14 cellular contexts compared by ENCODE assay signal in the genomic region with DNA sequence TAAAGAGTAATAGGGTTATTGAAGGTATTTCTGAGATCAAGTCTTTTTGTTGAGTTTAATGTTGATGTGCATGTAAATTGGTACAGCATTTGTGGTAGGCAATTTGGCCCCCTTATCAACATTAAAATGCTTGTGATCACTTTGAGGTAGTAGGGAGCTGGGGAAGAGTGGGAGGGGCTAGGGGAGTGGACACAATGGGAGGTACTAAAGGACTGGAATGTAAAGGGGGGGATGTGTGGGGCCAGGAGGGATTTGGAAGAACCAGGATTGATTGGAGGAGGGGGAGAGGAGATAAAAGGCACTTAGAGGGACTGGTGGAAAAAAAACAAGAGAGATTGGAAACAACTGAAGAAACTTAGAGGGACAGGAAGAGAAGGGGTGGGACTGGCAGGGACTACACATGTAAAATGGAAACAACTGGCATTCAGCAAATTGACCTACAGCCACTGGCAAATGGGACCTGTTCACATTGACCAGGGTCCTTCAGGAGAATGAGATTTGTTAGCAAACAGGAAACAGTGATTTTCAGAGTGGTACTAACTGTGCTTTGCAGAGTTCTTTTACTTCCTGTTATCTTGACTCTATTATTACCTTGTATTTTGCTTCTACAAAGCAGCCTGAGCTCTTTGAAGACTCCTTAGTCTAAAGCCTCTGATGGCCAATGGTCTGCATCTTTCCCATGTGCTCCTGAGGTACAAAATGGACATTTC. TPM values are rescaled to one million over a fixed set of nuclear protein-coding genes. Genes with fewer than 3 reads are reported as not detected.
DNase-seq lines count a peak whose midpoint lies in the region; ATAC-seq, FAIRE-seq and TF ChIP-seq lines count a peak whose summit lies in the region.
"Had no signal": no experiment of that assay in that cellular context is flagged by ENCODE, and none has a peak within 500 bp of the region (broad histone marks: within the 10 kb centered on the region; RNA-seq: fewer than 3 reads in every experiment).

No MANE protein-coding gene starts in this region.

- in situ Hi-C loops in GM12878 (cut with MboI), result no loop called here

- no peak for TF ChIP-seq RAD21 in HCT116 (IDR thresholded peaks at IDR 0.05; ENCODE audit: low read depth)
- TF ChIP-seq RAD21 in GM12878 (IDR thresholded peaks at IDR 0.05; ENCODE audit: insufficient read depth, low read depth, low read length), result no peak

- peaks cover 13% of the 10 kb centered on the region for H3K4me1 Mint-ChIP-seq in activated CD8-positive, alpha-beta memory T cell treated with anti-CD3 and anti-CD28 coated beads, Interleukin-2, amount 10 ng/mL, durations not matched to agents 7 days and 5 days

- POLR2A ChIA-PET in HCT116 (lab: Charles Lee), result no interaction called here
- POLR2A ChIA-PET in GM12878 (lab: Charles Lee), result interaction anchor here (0.6 to 1.5 kb wide), 2 partner anchors 14 to 120 kb away, joined by 3 to 15 read pairs; no protein-coding TSS in a partner anchor

- RAD21 ChIA-PET in HCT116 (lab: Charles Lee; ENCODE audit: low non-redundant PET in 1 of 2, low total read pairs in 2 of 2, uncharacterized antibody in 2 of 2, unreplicated experiment in 2 of 2), result interaction anchor here in 1 of 2 experiments (0.7 kb wide), 1 partner anchor 11 kb away, joined by 5 read pairs; no protein-coding TSS in a partner anchor
- RAD21 ChIA-PET in GM12878 (lab: Charles Lee; ENCODE audit: unreplicated experiment), result interaction anchor here (0.6 to 1.2 kb wide), 3 partner anchors 12 to 132 kb away, joined by 3 to 4 read pairs (median 3); no protein-coding TSS in a partner anchor

- no peak overlapping the region for H3K4me3 Mint-ChIP-seq in activated CD8-positive, alpha-beta memory T cell treated with anti-CD3 and anti-CD28 coated beads, Interleukin-2, amount 10 ng/mL, durations not matched to agents 7 days and 5 days
- H3K4me3 Mint-ChIP-seq: neural progenitor cell had no signal

- H3K27ac Mint-ChIP-seq in activated CD8-positive, alpha-beta memory T cell treated with anti-CD3 and anti-CD28 coated beads, Interleukin-2, amount 10 ng/mL, durations not matched to agents 7 days and 5 days, result peak overlapping the region; percentile 49
- H3K27ac Mint-ChIP-seq: neural progenitor cell had no signal

- no peak for FAIRE-seq in GM12878 (lab: Jason Lieb, UNC)

- ATAC-seq in activated CD8-positive, alpha-beta memory T cell treated with anti-CD3 and anti-CD28 coated beads, Interleukin-2, amount 10 ng/mL, durations not matched to agents 7 days and 5 days, result no peak
- ATAC-seq in HCT116 (peak; percentile 55; the same call in 1 of the 2 replicates), GM12878 (peak; percentile 47; the same call in 2 of the 3 replicates), HG03039 (IDR thresholded peaks at IDR 0.05; ENCODE audit: unreplicated experiment) (no peak)

- H3K36me3 ChIP-seq in HCT116 (ENCODE audit: control insufficient read depth in 1 of 2, insufficient read depth in 2 of 2, low read length in 2 of 2) (no peaks in the 10 kb centered on the region), GM12878 (ENCODE audit: control insufficient read depth in 2 of 2, insufficient read depth in 2 of 2, low read length in 1 of 2) (no peaks in the 10 kb centered on the region), spleen (no peaks in the 10 kb centered on the region)
- H3K36me3 ChIP-seq: neural progenitor cell, thyroid gland had no signal

- H3K27me3 ChIP-seq in HCT116 (ENCODE audit: insufficient read depth, low read length) (no peaks in the 10 kb centered on the region), GM12878 (replicated peaks in 1 of 2; ENCODE audit: control insufficient read depth in 2 of 2, insufficient read depth in 2 of 2, low read length in 1 of 2) (no peaks in the 10 kb centered on the region), spleen (replicated peaks in 1 of 7) (no peaks in the 10 kb centered on the region)
- H3K27me3 ChIP-seq: neural progenitor cell, thyroid gland had no signal

- TF ChIP-seq POLR2A in HCT116 (IDR thresholded peaks at IDR 0.05; ENCODE audit: borderline replicate concordance, extremely low read depth, insufficient read depth, insufficient read length) (no peak), GM12878 (IDR thresholded peaks at IDR 0.05; ENCODE audit: low read depth, low read length) (no peak), spleen (IDR thresholded peaks at IDR 0.05) (no peak)

- TF ChIP-seq CTCF in HCT116 (IDR thresholded peaks at IDR 0.05 in 2 of 3, conservative IDR thresholded peaks at IDR 0.05 in 1 of 3; ENCODE audit: borderline replicate concordance in 1 of 3, insufficient read depth in 1 of 3, low read depth in 2 of 3, low read length in 2 of 3) (no peak), GM12878 (IDR thresholded peaks at IDR 0.05 in 2 of 3, conservative IDR thresholded peaks at IDR 0.05 in 1 of 3; ENCODE audit: control insufficient read depth in 2 of 3, extremely low read depth in 1 of 3, insufficient read depth in 1 of 3, low read depth in 3 of 3, low read length in 3 of 3) (no peak), spleen (IDR thresholded peaks at IDR 0.05 in 8 of 11, conservative IDR thresholded peaks at IDR 0.05 in 3 of 11) (no peak)

- H3K9me2 ChIP-seq in HCT116 (ENCODE audit: insufficient read depth), result no peaks in the 10 kb centered on the region

- H3K79me2 ChIP-seq in HCT116 (ENCODE audit: insufficient read depth, low read length), result no peaks in the 10 kb centered on the region
- H3K79me2 ChIP-seq in GM12878 (ENCODE audit: control insufficient read depth, insufficient read depth, low read length), result no peaks in the 10 kb centered on the region

- H3K4me1 ChIP-seq in HCT116 (ENCODE audit: control insufficient read depth in 1 of 2, insufficient read depth in 2 of 2, low read length in 2 of 2) (peaks cover 6 to 16% of the 10 kb centered on the region in 2 experiments; a peak in 3 of 4 replicates), GM12878 (ENCODE audit: control insufficient read depth, insufficient read depth, low read length) (peaks cover 9% of the 10 kb centered on the region; the same call in 1 of the 2 replicates), spleen (peaks cover 0 to 12% (median 0%) of the 10 kb centered on the region in 6 donors)
- H3K4me1 ChIP-seq: neural progenitor cell had no signal

- H3K27ac ChIP-seq in HCT116 (ENCODE audit: low read depth, low read length) (no peak overlapping the region), GM12878 (ENCODE audit: control insufficient read depth, insufficient read depth) (no peak overlapping the region), spleen (peak overlapping the region in 5 of 8 donors; percentile 20 to 61 (median 50))
- H3K27ac ChIP-seq: neural progenitor cell, thyroid gland had no signal

- H3K9me3 ChIP-seq in HCT116 (ENCODE audit: control insufficient read depth in 1 of 2, insufficient read depth in 1 of 2, low read depth in 1 of 2, low read length in 2 of 2) (no peaks in the 10 kb centered on the region), GM12878 (replicated peaks; ENCODE audit: control insufficient read depth, insufficient read depth, low read length) (peaks cover 1% of the 10 kb centered on the region; the same call in 2 of the 3 replicates), spleen (no peaks in the 10 kb centered on the region)
- H3K9me3 ChIP-seq: thyroid gland had no signal

- intact Hi-C loops in HCT116 (cut with micrococcal nuclease) (no loop called here), GM12878 (cut with micrococcal nuclease; ENCODE audit: unreplicated experiment) (no loop called here), spleen (cut with DNase I; ENCODE audit: low total_unique reads) (no loop called here), posterior cingulate gyrus (cut with DNase I) (no loop called here)

- no peak for TF ChIP-seq EP300 in GM12878 (IDR thresholded peaks at IDR 0.05; ENCODE audit: borderline replicate concordance in 1 of 2, control insufficient read depth in 1 of 2, low read depth in 2 of 2, low read length in 2 of 2)

- H3K9me3 Mint-ChIP-seq in activated CD8-positive, alpha-beta memory T cell treated with anti-CD3 and anti-CD28 coated beads, Interleukin-2, amount 10 ng/mL, durations not matched to agents 7 days and 5 days (ENCODE audit: low read depth), result no peaks in the 10 kb centered on the region

- CTCF ChIA-PET in activated CD8-positive, alpha-beta memory T cell treated with anti-CD3 and anti-CD28 coated beads, Interleukin-2, amount 10 ng/mL, durations not matched to agents 7 days and 5 days (lab: Charles Lee), result interaction anchor here (1.0 to 1.7 kb wide), 3 partner anchors 9 to 89 kb away, joined by 3 to 6 read pairs (median 3); a partner anchor contains a TSS
- CTCF ChIA-PET in HCT116 (lab: Charles Lee), result no interaction called here
- CTCF ChIA-PET in GM12878 (lab: Yijun Ruan, JAX), result interaction anchor here (0.7 to 5.1 kb wide), 3 partner anchors 8 to 121 kb away, joined by 3 to 34 read pairs (median 3); no protein-coding TSS in a partner anchor

- no TSS peak for BruUV-seq in HCT116 (replicated peaks; lab: Mats Ljungman, UMichigan)
- no TSS peak for BruUV-seq in GM12878 (replicated peaks; lab: Mats Ljungman, UMichigan)

- no peaks in the 10 kb centered on the region for H3K27me3 Mint-ChIP-seq in activated CD8-positive, alpha-beta memory T cell treated with anti-CD3 and anti-CD28 coated beads, Interleukin-2, amount 10 ng/mL, durations not matched to agents 7 days and 5 days

- peaks cover 6% of the 10 kb centered on the region for H3K36me3 Mint-ChIP-seq in activated CD8-positive, alpha-beta memory T cell treated with anti-CD3 and anti-CD28 coated beads, Interleukin-2, amount 10 ng/mL, durations not matched to agents 7 days and 5 days
- H3K36me3 Mint-ChIP-seq: neural progenitor cell had no signal

- DNase-seq in activated CD8-positive, alpha-beta memory T cell treated with anti-CD3 and anti-CD28 coated beads, Interleukin-2, amount 10 ng/mL, durations not matched to agents 7 days and 5 days, result no peak
- DNase-seq in activated CD8-positive, alpha-beta memory T cell treated with anti-CD3 and anti-CD28 coated beads, Interleukin-2, amount 50 U/mL, for 4 hours, result no peak
- no peak for DNase-seq in HCT116 (ENCODE audit: low read depth, low spot score)
- no peak for DNase-seq in GM12878 (ENCODE audit: low read depth, low spot score)
- DNase-seq in spleen, result no peak
- DNase-seq in NCI-H1694 treated with DMSO at 0.1 percent for 48 hours (lab: John Stamatoyannopoulos, UW), result no peak
- no peak for DNase-seq in posterior cingulate gyrus
- DNase-seq: caudate nucleus, MV-4-11, retina, SIG-M5, thyroid gland had no signal

- no peak overlapping the region for H3K9ac ChIP-seq in HCT116 (ENCODE audit: low read length)
- no peak overlapping the region for H3K9ac ChIP-seq in GM12878 (ENCODE audit: control insufficient read depth, insufficient read depth, low read length)
- H3K9ac ChIP-seq: neural progenitor cell had no signal

- H2AFZ ChIP-seq in HCT116 (ENCODE audit: low read depth, low read length, poor library complexity, severe bottlenecking), result peak overlapping the region; percentile 49
- peak overlapping the region; percentile 68 for H2AFZ ChIP-seq in GM12878 (ENCODE audit: control insufficient read depth, low read depth, low read length)
- H2AFZ ChIP-seq: neural progenitor cell had no signal

- H3K4me3 ChIP-seq in HCT116 (replicated peaks in 1 of 2; ENCODE audit: low read depth in 1 of 2, low read length in 2 of 2) (no peak overlapping the region), GM12878 (no peak overlapping the region), spleen (no peak overlapping the region)
- H3K4me3 ChIP-seq: neural progenitor cell, thyroid gland had no signal

- SMC1A ChIA-PET in GM12878 (lab: Charles Lee; ENCODE audit: uncharacterized antibody, unreplicated experiment), result interaction anchor here (1.9 to 9.9 kb wide), 2 partner anchors 6 to 16 kb away, joined by 10 to 98 read pairs; no protein-coding TSS in a partner anchor

- no peaks in the 10 kb centered on the region for H4K20me1 ChIP-seq in HCT116 (ENCODE audit: insufficient read depth)
- H4K20me1 ChIP-seq in GM12878 (ENCODE audit: control insufficient read depth, insufficient read depth), result no peaks in the 10 kb centered on the region

- H3K4me2 ChIP-seq in HCT116 (ENCODE audit: low read length) (peak overlapping the region; percentile 52), GM12878 (ENCODE audit: control insufficient read depth, insufficient read depth) (no peak overlapping the region)
- H3K4me2 ChIP-seq: neural progenitor cell had no signal

RNA-seq across cellular contexts. Expression of a gene that starts 47.8 kb away (rescaled TPM):
- 10 to 100 TPM; 42.5 to 49.4 TPM for total RNA-seq in activated CD8-positive, alpha-beta memory T cell treated with anti-CD3 and anti-CD28 coated beads, Interleukin-2, amount 10 ng/mL, durations not matched to agents 7 days and 5 days
- total RNA-seq in HCT116 (2021; ENCODE audit: unreplicated experiment), result 33.5 TPM
- 11.1 and 15.2 TPM in 2 replicates for polyA plus RNA-seq in HCT116 (2012)
- 322 and 349 TPM in 2 replicates for total RNA-seq in GM12878 (2013; cell fraction: nucleolus; rRNA removed)
- total RNA-seq in GM12878 (2014; rRNA removed), result 99.6 and 121 TPM in 2 replicates
- total RNA-seq in GM12878 (2014; rRNA removed; fragmentation: Illumina TruSeq; extraction: Trizol), result 115 and 120 TPM in 2 replicates
- total RNA-seq in GM12878 (2021), result 107 TPM in 2 replicates
- 41.0 TPM for polyA plus RNA-seq in GM12878 (2011; ENCODE audit: low read depth)
- polyA plus RNA-seq in GM12878 (2011; rRNA removed), result 63.3 and 66.4 TPM in 2 replicates
- polyA plus RNA-seq in GM12878 (2011; cell fraction: cytosol; rRNA removed), result 39.5 and 46.7 TPM in 2 replicates
- 79.0 and 87.0 TPM in 2 replicates for polyA plus RNA-seq in GM12878 (2011; cell fraction: nucleus; rRNA removed)
- polyA plus RNA-seq in GM12878 (2012), result 34.3 and 59.6 TPM in 2 replicates
- polyA plus RNA-seq in GM12878 (2014; fragmentation: Illumina TruSeq; extraction: Trizol), result 91.5 and 109 TPM in 2 replicates
- polyA plus RNA-seq in GM12878 (2014; fragmentation: Nextera tagmentation; extraction: Ambion mirVana), result 10 to 100 TPM; 34.2 to 53.6 TPM
- polyA plus RNA-seq in GM12878 (2014; rRNA removed), result 45.4 and 50.3 TPM in 2 replicates
- polyA plus RNA-seq in GM12878 (2016; fragmentation: Nextera tagmentation; extraction: Ambion mirVana), result 10 to 100 TPM; 85.8 to 97.5 TPM
- polyA minus RNA-seq in GM12878 (2011; rRNA and poly(A)+ RNA removed), result 168 and 259 TPM in 2 replicates
- 57.7 and 59.8 TPM in 2 replicates for polyA minus RNA-seq in GM12878 (2011; cell fraction: cytosol; rRNA and poly(A)+ RNA removed)
- polyA minus RNA-seq in GM12878 (2011; cell fraction: nucleus; rRNA and poly(A)+ RNA removed), result 151 and 195 TPM in 2 replicates
- total RNA-seq in spleen, result 100 to 1,000 TPM in 2 of 7 donors, 10 to 100 TPM in 5; 42.8 to 122 (median 73.7) TPM
- polyA plus RNA-seq in spleen, result 1 to 10 TPM; 4.8 to 8.4 (median 5.6) TPM

Comparison
In these comparisons a context has a peak if more than half of its experiments do, and no peak if none do; other contexts are left out.
1. ATAC-seq: peak in HCT116 (single experiment) and GM12878 (single experiment); none in activated CD8-positive, alpha-beta memory T cell treated with anti-CD3 and anti-CD28 coated beads, Interleukin-2, amount 10 ng/mL, durations not matched to agents 7 days and 5 days (single experiment) and HG03039 (single experiment).
2. H3K27ac ChIP-seq: peak in spleen (5 of 8); none in HCT116 (single experiment) and GM12878 (single experiment).